Comparison of ENCODE assay signal across 8 cellular contexts in genomic region chr20:62929051-62929538, GRCh38. TPM values are rescaled to one million over a fixed set of nuclear protein-coding genes. Genes with fewer than 3 reads are reported as not detected.
DNase-seq lines count a peak whose midpoint lies in the region; ATAC-seq and TF ChIP-seq lines count a peak whose summit lies in the region.

No MANE protein-coding gene starts in this region.

- POLR2A ChIA-PET in HEK293T (lab: Yijun Ruan, JAX), result interaction anchor here (6.5 kb wide), 1 partner anchor 7 kb away, joined by 50 read pairs; the partner anchor contains the start of gene GID8

- no peak for TF ChIP-seq POLR2A in tibial nerve (IDR thresholded peaks at IDR 0.05)

- H2AFZ ChIP-seq in Karpas-422 (ENCODE audit: low read length), result no peak overlapping the region

- H3K36me3 Mint-ChIP-seq in activated T-cell treated with anti-CD3 and anti-CD28 coated beads, Interleukin-2, amount 50 U/mL, for 4 hours (ENCODE audit: insufficient read depth), result peaks cover 7% of the 10 kb centered on the region

- H4K20me1 ChIP-seq in Karpas-422 (ENCODE audit: insufficient read depth, low read depth, low read length), result peaks cover 14% of the 10 kb centered on the region

- H3K9me3 Mint-ChIP-seq in activated T-cell treated with anti-CD3 and anti-CD28 coated beads, Interleukin-2, amount 50 U/mL, for 4 hours, result no peaks in the 10 kb centered on the region

- H3K4me3 Mint-ChIP-seq in activated T-cell treated with anti-CD3 and anti-CD28 coated beads, Interleukin-2, amount 50 U/mL, for 4 hours, result peak overlapping the region; percentile 85

- H3K36me3 ChIP-seq in Karpas-422 (ENCODE audit: insufficient read depth, low read length) (no peaks in the 10 kb centered on the region), mucosa of descending colon (ENCODE audit: low read depth) (no peaks in the 10 kb centered on the region), tibial nerve (peaks cover 0 to 8% (median 0%) of the 10 kb centered on the region in 3 donors)

- peak; percentile 33 to 45 for ATAC-seq in activated T-cell treated with anti-CD3 and anti-CD28 coated beads, Interleukin-2, amount 50 U/mL, for 4 hours
- ATAC-seq in esophagus mucosa (peak; percentile 29), mucosa of descending colon (peak; percentile 61), GM19455 (IDR thresholded peaks at IDR 0.05; ENCODE audit: unreplicated experiment) (no peak)

- H3K9me3 ChIP-seq in Karpas-422 (ENCODE audit: low read length) (no peaks in the 10 kb centered on the region), mucosa of descending colon (no peaks in the 10 kb centered on the region), tibial nerve (no peaks in the 10 kb centered on the region)

- H3K4me3 ChIP-seq in Karpas-422 (ENCODE audit: low read length), result peak overlapping the region; percentile 46; the same call in 1 of the 2 replicates
- peak overlapping the region; percentile 17 for H3K4me3 ChIP-seq in mucosa of descending colon
- H3K4me3 ChIP-seq in tibial nerve, result peak overlapping the region; percentile 5 to 56 (median 48)

- peaks cover 66% of the 10 kb centered on the region for H3K4me1 Mint-ChIP-seq in activated T-cell treated with anti-CD3 and anti-CD28 coated beads, Interleukin-2, amount 50 U/mL, for 4 hours (ENCODE audit: low read depth)

- H3K9me2 ChIP-seq in Karpas-422 (replicated peaks; ENCODE audit: insufficient read depth, low read length), result no peaks in the 10 kb centered on the region

- peaks cover 94% of the 10 kb centered on the region for H3K79me2 ChIP-seq in Karpas-422 (ENCODE audit: low read length)

- peak overlapping the region; percentile 48 for H3K4me2 ChIP-seq in Karpas-422 (ENCODE audit: low read depth, low read length, poor library complexity, severe bottlenecking)

- H3K27ac ChIP-seq in Karpas-422 (ENCODE audit: low read length) (no peak overlapping the region), tibial nerve (peak overlapping the region; percentile 1 to 100 (median 89))

- H3K27me3 Mint-ChIP-seq in activated T-cell treated with anti-CD3 and anti-CD28 coated beads, Interleukin-2, amount 50 U/mL, for 4 hours (ENCODE audit: low read depth), result no peaks in the 10 kb centered on the region

- H3K9ac ChIP-seq in Karpas-422 (ENCODE audit: low read length), result peak overlapping the region; percentile 61

- CTCF ChIA-PET in HEK293T (lab: Yijun Ruan, JAX), result no interaction called here

- no peaks in the 10 kb centered on the region for H3K27me3 ChIP-seq in Karpas-422 (ENCODE audit: low read length)
- no peaks in the 10 kb centered on the region for H3K27me3 ChIP-seq in tibial nerve

- no peak for TF ChIP-seq CTCF in mucosa of descending colon (IDR thresholded peaks at IDR 0.05)
- no peak for TF ChIP-seq CTCF in tibial nerve (IDR thresholded peaks at IDR 0.05)

- intact Hi-C loops in mucosa of descending colon (cut with DNase I, micrococcal nuclease), result no loop called here

- H3K4me1 ChIP-seq in Karpas-422 (ENCODE audit: low read length) (peaks cover 74% of the 10 kb centered on the region), mucosa of descending colon (ENCODE audit: low read depth) (peaks cover 36% of the 10 kb centered on the region), tibial nerve (peaks cover 0 to 68% (median 50%) of the 10 kb centered on the region in 4 donors)

- peak in 1 of 2 donors; percentile 52 for TF ChIP-seq EP300 in tibial nerve (IDR thresholded peaks at IDR 0.05)

- WGBS in tibial nerve, 2 donors, result 4 to 7% methylated on average over 28 to 29 of the region's 44 CpGs

- DNase-seq in C1 segment of cervical spinal cord (lab: John Stamatoyannopoulos, UW) (peak in 8 of 14 donors; percentile 5 to 60 (median 24)), Karpas-422 (peak; percentile 56), mucosa of descending colon (peak; percentile 83 to 86 (median 84)), tibial nerve (ENCODE audit: low spot score in 2 of 2) (peak; percentile 42 to 43), HEK293T (ENCODE audit: extremely low spot score) (no peak)
- DNase-seq in activated T-cell treated with anti-CD3 and anti-CD28 coated beads, Interleukin-2, amount 50 U/mL, for 4 hours, result peak; percentile 53

TF ChIP-seq in HEK293T, 16 proteins besides CTCF, POLR2A, EP300 and RAD21:
- no peak for TF ChIP-seq ZNF384 (IDR thresholded peaks at IDR 0.05)
- no peak for TF ChIP-seq FOXK2 (IDR thresholded peaks at IDR 0.05)
- no peak for TF ChIP-seq TARDBP (IDR thresholded peaks at IDR 0.05)
- TF ChIP-seq L3MBTL2 (conservative IDR thresholded peaks at IDR 0.05), result no peak
- no peak for TF ChIP-seq SUZ12 (IDR thresholded peaks at IDR 0.05)
- no peak for TF ChIP-seq HDGF (IDR thresholded peaks at IDR 0.05; ENCODE audit: borderline replicate concordance)
- no peak for TF ChIP-seq FOXA1 (IDR thresholded peaks at IDR 0.05)
- TF ChIP-seq ARNT (IDR thresholded peaks at IDR 0.05), result no peak
- no peak for TF ChIP-seq SP1 (IDR thresholded peaks at IDR 0.05)
- no peak for TF ChIP-seq CTBP1 (IDR thresholded peaks at IDR 0.05; ENCODE audit: borderline replicate concordance)
- TF ChIP-seq PKNOX1 (IDR thresholded peaks at IDR 0.05), result no peak
- TF ChIP-seq LEF1 (IDR thresholded peaks at IDR 0.05; ENCODE audit: borderline replicate concordance), result no peak

RNA-seq across cellular contexts. Expression of gene DIDO1, which starts 2.8 kb away (rescaled TPM):
- total RNA-seq in Karpas-422 (2014; rRNA removed; shearing (Covaris generic); ENCODE audit: low replicate concordance), result 35.4 and 43.4 TPM in 2 replicates
- total RNA-seq in activated T-cell treated with anti-CD3 and anti-CD28 coated beads, Interleukin-2, amount 50 U/mL, for 4 hours, result 10 to 100 TPM; 44.9 to 49.9 (median 47.4) TPM
- total RNA-seq in esophagus mucosa, result 26.2 TPM
- 10 to 100 TPM; 53.4 to 72.5 (median 67.4) TPM for total RNA-seq in mucosa of descending colon
- total RNA-seq in tibial nerve, result 10 to 100 TPM; 64.5 to 89.7 (median 78.9) TPM

RNA-seq across cellular contexts. Expression of gene GID8, which starts 8.9 kb away (rescaled TPM):
- total RNA-seq in Karpas-422 (2014; rRNA removed; shearing (Covaris generic); ENCODE audit: low replicate concordance), result 31.3 and 48.2 TPM in 2 replicates
- 10 to 100 TPM; 42.7 to 52.9 (median 47.4) TPM for total RNA-seq in activated T-cell treated with anti-CD3 and anti-CD28 coated beads, Interleukin-2, amount 50 U/mL, for 4 hours
- total RNA-seq in esophagus mucosa (42.7 TPM), mucosa of descending colon (10 to 100 TPM; 32.6 to 37.1 (median 34.2) TPM), tibial nerve (10 to 100 TPM; 23.4 to 33.4 (median 29.7) TPM)

RNA-seq across cellular contexts. Expression of gene SLC17A9, which starts 23.4 kb away (rescaled TPM):
- 15.9 and 22.1 TPM in 2 replicates for total RNA-seq in Karpas-422 (2014; rRNA removed; shearing (Covaris generic); ENCODE audit: low replicate concordance)
- 10 to 100 TPM in 2 of 3 donors, 1 to 10 TPM in 1; 6.8 to 16.1 (median 13.3) TPM for total RNA-seq in activated T-cell treated with anti-CD3 and anti-CD28 coated beads, Interleukin-2, amount 50 U/mL, for 4 hours
- total RNA-seq in esophagus mucosa (0.76 TPM), mucosa of descending colon (10 to 100 TPM in 1 of 3 donors, 1 to 10 TPM in 2; 4.8 to 22.2 (median 6.4) TPM), tibial nerve (10 to 100 TPM in 1 of 4 donors, 1 to 10 TPM in 3; 3.9 to 13.5 (median 4.5) TPM)
